Comparison of ENCODE assay signal across 1 cellular context in genomic region chr19:42471554-42472249, GRCh38.
TF ChIP-seq lines count a peak whose summit lies in the region.

No MANE protein-coding gene starts in this region.

TF ChIP-seq in HCT116, 20 proteins besides CTCF, POLR2A, EP300 and RAD21 (continued from another document):
- TF ChIP-seq MAX (IDR thresholded peaks at IDR 0.05) (no peak), POLR2AphosphoS5 (IDR thresholded peaks at IDR 0.05; ENCODE audit: low read depth, low read length) (no peak), EZH2 (IDR thresholded peaks at IDR 0.05) (no peak)
